Comparison of ENCODE assay signal across 1 cellular context in genomic region chr1:228139931-228140723, GRCh38.
TF ChIP-seq lines count a peak whose summit lies in the region.

Gene GUK1, plus strand, starts transcription at chr1:228140279. Its CDS starts 24 bp downstream, at chr1:228140303.

TF ChIP-seq in HEK293, 187 proteins besides CTCF, POLR2A, EP300 and RAD21 (continued from another document and continues in another):
- TF ChIP-seq PRDM10 (tag by site-specific recombination; IDR thresholded peaks at IDR 0.05) (peak; percentile 74), ZNF169 (tag by site-specific recombination; IDR thresholded peaks at IDR 0.05) (no peak), ZNF660 (tag by site-specific recombination; IDR thresholded peaks at IDR 0.05) (no peak; the same call in 1 of the 2 replicates), ZNF280D (tag by site-specific recombination; IDR thresholded peaks at IDR 0.05) (no peak), ZNF416 (tag by site-specific recombination; IDR thresholded peaks at IDR 0.05) (no peak), KLF7 (tag by site-specific recombination; IDR thresholded peaks at IDR 0.05; ENCODE audit: borderline replicate concordance) (peak; percentile 78; the same call in 1 of the 2 replicates), ZNF398 (tag by site-specific recombination; IDR thresholded peaks at IDR 0.05) (peak; percentile 50; the same call in 1 of the 2 replicates), SALL2 (tag by site-specific recombination; IDR thresholded peaks at IDR 0.05; ENCODE audit: borderline replicate concordance) (no peak), ZNF843 (tag by site-specific recombination; IDR thresholded peaks at IDR 0.05) (peak; percentile 67), ZNF624 (tag by site-specific recombination; IDR thresholded peaks at IDR 0.05) (no peak), ZNF626 (tag by site-specific recombination; IDR thresholded peaks at IDR 0.05) (no peak), KLF9 (tag by site-specific recombination; IDR thresholded peaks at IDR 0.05; ENCODE audit: low read depth) (peak; percentile 97), ZNF768 (tag by site-specific recombination; IDR thresholded peaks at IDR 0.05) (no peak; the same call in 1 of the 2 replicates), MZF1 (tag by site-specific recombination; IDR thresholded peaks at IDR 0.05; ENCODE audit: borderline replicate concordance) (peak; percentile 61; the same call in 1 of the 2 replicates), TCF7L2 (IDR thresholded peaks at IDR 0.05; ENCODE audit: borderline replicate concordance, low read depth, low read length) (peak; percentile 97; the same call in 1 of the 2 replicates), ZNF37A (tag by site-specific recombination; IDR thresholded peaks at IDR 0.05) (no peak), ZNF354C (tag by site-specific recombination; IDR thresholded peaks at IDR 0.05; ENCODE audit: borderline replicate concordance, low read depth) (no peak), GLIS2 (tag by site-specific recombination; IDR thresholded peaks at IDR 0.05) (peak; percentile 84), ZNF664 (tag by site-specific recombination; IDR thresholded peaks at IDR 0.05) (no peak), ZNF830 (tag by site-specific recombination; IDR thresholded peaks at IDR 0.05; ENCODE audit: low read depth) (no peak), ZNF133 (tag by site-specific recombination; IDR thresholded peaks at IDR 0.05) (no peak), ZNF221 (tag by site-specific recombination; IDR thresholded peaks at IDR 0.05; ENCODE audit: borderline replicate concordance) (no peak), YY1 (tag by site-specific recombination; IDR thresholded peaks at IDR 0.05) (peak; percentile 64; the same call in 1 of the 2 replicates), ZNF747 (tag by site-specific recombination; IDR thresholded peaks at IDR 0.05) (no peak), ZFP37 (tag by site-specific recombination; IDR thresholded peaks at IDR 0.05) (no peak), ZNF266 (tag by site-specific recombination; IDR thresholded peaks at IDR 0.05; ENCODE audit: low read depth) (no peak), ZNF239 (tag by site-specific recombination; IDR thresholded peaks at IDR 0.05) (no peak), ZFP41 (tag by site-specific recombination; IDR thresholded peaks at IDR 0.05; ENCODE audit: borderline replicate concordance) (no peak), ZBTB1 (tag by site-specific recombination; IDR thresholded peaks at IDR 0.05) (no peak), SP3 (tag by site-specific recombination; IDR thresholded peaks at IDR 0.05) (peak; percentile 100), ZNF777 (tag by site-specific recombination; IDR thresholded peaks at IDR 0.05; ENCODE audit: borderline replicate concordance) (no peak), REST (tag by site-specific recombination; IDR thresholded peaks at IDR 0.05) (peak; percentile 52; the same call in 1 of the 2 replicates), ZNF639 (tag by site-specific recombination; IDR thresholded peaks at IDR 0.05) (no peak), ZNF654 (tag by site-specific recombination; IDR thresholded peaks at IDR 0.05; ENCODE audit: low read depth) (no peak), ZNF561 (tag by site-specific recombination; IDR thresholded peaks at IDR 0.05; ENCODE audit: borderline replicate concordance) (peak; percentile 95), ZNF510 (tag by site-specific recombination; IDR thresholded peaks at IDR 0.05; ENCODE audit: insufficient replicate concordance) (no peak), ZSCAN16 (tag by site-specific recombination; IDR thresholded peaks at IDR 0.05) (peak; percentile 45; the same call in 1 of the 2 replicates), BCL6B (tag by site-specific recombination; IDR thresholded peaks at IDR 0.05) (no peak), ZNF707 (tag by site-specific recombination; IDR thresholded peaks at IDR 0.05) (no peak), ZNF350 (tag by site-specific recombination; IDR thresholded peaks at IDR 0.05) (no peak), ZBTB21 (tag by site-specific recombination; IDR thresholded peaks at IDR 0.05) (peak; percentile 100), ZNF488 (tag by site-specific recombination; IDR thresholded peaks at IDR 0.05) (no peak), ZNF155 (tag by site-specific recombination; IDR thresholded peaks at IDR 0.05) (no peak), ZNF214 (tag by site-specific recombination; IDR thresholded peaks at IDR 0.05; ENCODE audit: borderline replicate concordance) (no peak), PATZ1 (tag by site-specific recombination; IDR thresholded peaks at IDR 0.05) (peak; percentile 98)
